In genomic region chr20:33635341-33635740, GRCh38 we compare ENCODE assay signal across 16 cellular contexts. TPM values are rescaled to one million over a fixed set of nuclear protein-coding genes. Genes with fewer than 3 reads are reported as not detected.
DNase-seq lines count a peak whose midpoint lies in the region; ATAC-seq and TF ChIP-seq lines count a peak whose summit lies in the region.
"Had no signal": no experiment of that assay in that cellular context is flagged by ENCODE, and none has a peak within 500 bp of the region (broad histone marks: within the 10 kb centered on the region; RNA-seq: fewer than 3 reads in every experiment).

No MANE protein-coding gene starts in this region.

- TF ChIP-seq POLR2A in gastrocnemius medialis (IDR thresholded peaks at IDR 0.05) = no peak

- H3K27ac ChIP-seq in gastrocnemius medialis = no peak overlapping the region
- H3K27ac ChIP-seq: BLaER1 treated with 17β-estradiol and CSF1 and Interleukin-3, amounts not matched to agents 10 nM and 100 nM had no signal

- no peaks in the 10 kb centered on the region for H3K9me3 ChIP-seq in gastrocnemius medialis
- H3K9me3 ChIP-seq: BLaER1 treated with 17β-estradiol and CSF1 and Interleukin-3, amounts not matched to agents 10 nM and 100 nM had no signal

- POLR2A ChIA-PET in activated CD4-positive, alpha-beta T cell treated with anti-CD3 and anti-CD28 coated beads, Interleukin-2, amount 10 ng/mL, durations not matched to agents 7 days and 5 days (lab: Charles Lee) = interaction anchor here (0.6 kb wide), 1 partner anchor 13 kb away, joined by 3 read pairs; no protein-coding TSS in a partner anchor

- DNase-seq in activated CD4-positive, alpha-beta T cell treated with anti-CD3 and anti-CD28 coated beads, Interleukin-2, amount 10 ng/mL, durations not matched to agents 7 days and 5 days = no peak
- DNase-seq in activated CD4-positive, alpha-beta T cell treated with anti-CD3 and anti-CD28 coated beads for 4 hours = no peak
- DNase-seq in NCI-H69 (lab: John Stamatoyannopoulos, UW) (peak; percentile 70), left lobe of liver (ENCODE audit: low spot score) (peak; percentile 14), GM03348 (ENCODE audit: low spot score) (no peak), gastrocnemius medialis (no peak)
- DNase-seq: ACHN; CD4-positive, CD25-positive, alpha-beta regulatory T cell; DMS53; GF-D8; IMR-90 had no signal

- H3K4me3 ChIP-seq in gastrocnemius medialis = no peak overlapping the region
- H3K4me3 ChIP-seq: BLaER1 treated with 17β-estradiol and CSF1 and Interleukin-3, amounts not matched to agents 10 nM and 100 nM had no signal

- H3K27me3 Mint-ChIP-seq in activated CD4-positive, alpha-beta T cell treated with anti-CD3 and anti-CD28 coated beads, Interleukin-2, amount 10 ng/mL, durations not matched to agents 7 days and 5 days = no peaks in the 10 kb centered on the region
- H3K27me3 Mint-ChIP-seq: CD4-positive, CD25-positive, alpha-beta regulatory T cell had no signal

- CTCF ChIA-PET in activated CD4-positive, alpha-beta T cell treated with anti-CD3 and anti-CD28 coated beads, Interleukin-2, amount 10 ng/mL, durations not matched to agents 7 days and 5 days (lab: Charles Lee) = interaction anchor here (0.7 kb wide), 1 partner anchor 31 kb away, joined by 3 read pairs; no protein-coding TSS in a partner anchor

- H3K36me3 ChIP-seq in gastrocnemius medialis = peaks cover 3 to 22% of the 10 kb centered on the region in 2 donors

- in situ Hi-C loops in gastrocnemius medialis (cut with MboI; ENCODE audit: low sequenced_read_pairs in 4 of 4) = no loop called here

- H3K4me1 Mint-ChIP-seq in activated CD4-positive, alpha-beta T cell treated with anti-CD3 and anti-CD28 coated beads, Interleukin-2, amount 10 ng/mL, durations not matched to agents 7 days and 5 days = peaks cover 7% of the 10 kb centered on the region

- peak overlapping the region; percentile 55 for H3K27ac Mint-ChIP-seq in activated CD4-positive, alpha-beta T cell treated with anti-CD3 and anti-CD28 coated beads, Interleukin-2, amount 10 ng/mL, durations not matched to agents 7 days and 5 days

- no peak overlapping the region for H3K4me3 Mint-ChIP-seq in activated CD4-positive, alpha-beta T cell treated with anti-CD3 and anti-CD28 coated beads, Interleukin-2, amount 10 ng/mL, durations not matched to agents 7 days and 5 days
- H3K4me3 Mint-ChIP-seq: CD4-positive, CD25-positive, alpha-beta regulatory T cell had no signal

- intact Hi-C loops in gastrocnemius medialis (cut with DNase I; ENCODE audit: low total_unique reads) = no loop called here

- no peak for ATAC-seq in left lobe of liver
- no peak for ATAC-seq in gastrocnemius medialis
- ATAC-seq in HG02763 (IDR thresholded peaks at IDR 0.05; ENCODE audit: unreplicated experiment) = no peak
- ATAC-seq: HCT116 had no signal

- H3K36me3 Mint-ChIP-seq in activated CD4-positive, alpha-beta T cell treated with anti-CD3 and anti-CD28 coated beads, Interleukin-2, amount 10 ng/mL, durations not matched to agents 7 days and 5 days (ENCODE audit: low read depth) = peaks cover 32% of the 10 kb centered on the region

- H3K27me3 ChIP-seq in gastrocnemius medialis = no peaks in the 10 kb centered on the region
- H3K27me3 ChIP-seq: BLaER1 treated with 17β-estradiol and CSF1 and Interleukin-3, amounts not matched to agents 10 nM and 100 nM had no signal

- no peak for TF ChIP-seq CTCF in gastrocnemius medialis (IDR thresholded peaks at IDR 0.05 in 4 of 5, conservative IDR thresholded peaks at IDR 0.05 in 1 of 5)

- H3K9me3 Mint-ChIP-seq in activated CD4-positive, alpha-beta T cell treated with anti-CD3 and anti-CD28 coated beads, Interleukin-2, amount 10 ng/mL, durations not matched to agents 7 days and 5 days = no peaks in the 10 kb centered on the region
- H3K9me3 Mint-ChIP-seq: CD4-positive, CD25-positive, alpha-beta regulatory T cell had no signal

- peaks cover 0 to 4% of the 10 kb centered on the region in 2 donors for H3K4me1 ChIP-seq in gastrocnemius medialis
- H3K4me1 ChIP-seq: BLaER1 treated with 17β-estradiol and CSF1 and Interleukin-3, amounts not matched to agents 10 nM and 100 nM had no signal

RNA-seq across cellular contexts. Expression of gene C20orf144, which starts 26.8 kb away (rescaled TPM):
- under 1 TPM; 0.15 to 0.25 TPM for total RNA-seq in activated CD4-positive, alpha-beta T cell treated with anti-CD3 and anti-CD28 coated beads, Interleukin-2, amount 10 ng/mL, durations not matched to agents 7 days and 5 days
- total RNA-seq in left lobe of liver (not detected), gastrocnemius medialis (not detected)
- total RNA-seq: A172; CD4-positive, CD25-positive, alpha-beta regulatory T cell had no signal

RNA-seq across cellular contexts. Expression of gene ACTL10, which starts 31.4 kb away (rescaled TPM):
- 1 to 10 TPM; 2.4 to 4.1 TPM for total RNA-seq in activated CD4-positive, alpha-beta T cell treated with anti-CD3 and anti-CD28 coated beads, Interleukin-2, amount 10 ng/mL, durations not matched to agents 7 days and 5 days
- total RNA-seq in left lobe of liver (0.20 TPM), gastrocnemius medialis (under 1 TPM in 2 of 4 donors, not detected in 2; 0.22 to 0.39 TPM)
- total RNA-seq: A172, H1 had no signal

RNA-seq across cellular contexts. Expression of gene NECAB3, which starts 38.9 kb away (rescaled TPM):
- 10 to 100 TPM; 48.2 to 54.3 TPM for total RNA-seq in activated CD4-positive, alpha-beta T cell treated with anti-CD3 and anti-CD28 coated beads, Interleukin-2, amount 10 ng/mL, durations not matched to agents 7 days and 5 days
- 19.9 TPM for total RNA-seq in left lobe of liver
- 100 to 1,000 TPM in 2 of 4 donors, 10 to 100 TPM in 2; 72.3 to 127 (median 107) TPM for total RNA-seq in gastrocnemius medialis

RNA-seq across cellular contexts. Expression of gene E2F1, which starts 50.8 kb away (rescaled TPM):
- 10 to 100 TPM; 64.9 to 69.8 TPM for total RNA-seq in activated CD4-positive, alpha-beta T cell treated with anti-CD3 and anti-CD28 coated beads, Interleukin-2, amount 10 ng/mL, durations not matched to agents 7 days and 5 days
- 0.60 TPM for total RNA-seq in left lobe of liver
- total RNA-seq in gastrocnemius medialis = 1 to 10 TPM in 2 of 4 donors, under 1 TPM in 1, not detected in 1; 1.00 to 2.0 (median 1.4) TPM

Comparison
In these comparisons a context has a peak if more than half of its experiments do, and no peak if none do; other contexts are left out.
1. DNase-seq: peak in NCI-H69 (single experiment) and left lobe of liver (single experiment); none in activated CD4-positive, alpha-beta T cell treated with anti-CD3 and anti-CD28 coated beads, Interleukin-2, amount 10 ng/mL, durations not matched to agents 7 days and 5 days (single experiment), activated CD4-positive, alpha-beta T cell treated with anti-CD3 and anti-CD28 coated beads for 4 hours (0 of 2), GM03348 (single experiment) and gastrocnemius medialis (0 of 2).